ENCODE assay signal across 19 cellular contexts in genomic region chr2:201965550-201965949, GRCh38.
A peak's percentile ranks its signal among the peaks of the same experiment; 100 is the strongest.
DNase-seq lines count a peak whose midpoint lies in the region; ATAC-seq and TF ChIP-seq lines count a peak whose summit lies in the region.
"Had no signal": no experiment of that assay in that cellular context is flagged by ENCODE, and none has a peak within 500 bp of the region (broad histone marks: within the 10 kb centered on the region; RNA-seq: fewer than 3 reads in every experiment).

No MANE protein-coding gene starts in this region.

- H3K4me3 ChIP-seq in right atrium auricular region: no peak overlapping the region
- H3K4me3 ChIP-seq: gastroesophageal sphincter, SJSA1, tibial artery had no signal

- ATAC-seq in foreskin keratinocyte (no peak), HG03159 (IDR thresholded peaks at IDR 0.05; ENCODE audit: unreplicated experiment) (no peak)
- ATAC-seq: gastroesophageal sphincter had no signal

- H3K36me3 ChIP-seq in right atrium auricular region: no peaks in the 10 kb centered on the region
- H3K36me3 ChIP-seq: gastroesophageal sphincter, SJSA1, tibial artery had no signal

- H3K27ac ChIP-seq in foreskin keratinocyte (no peak overlapping the region), right atrium auricular region (no peak overlapping the region)
- H3K27ac ChIP-seq: gastroesophageal sphincter, SJSA1, tibial artery had no signal

- no peaks in the 10 kb centered on the region for H3K27me3 ChIP-seq in foreskin keratinocyte
- H3K27me3 ChIP-seq in right atrium auricular region: no peaks in the 10 kb centered on the region
- H3K27me3 ChIP-seq: gastroesophageal sphincter, SJSA1, tibial artery had no signal

- H3K4me1 Mint-ChIP-seq in HFFc6 (ENCODE audit: low read depth): peaks cover 6% of the 10 kb centered on the region; the same call in 1 of the 2 replicates

- no peaks in the 10 kb centered on the region for H3K9me3 ChIP-seq in right atrium auricular region
- H3K9me3 ChIP-seq: gastroesophageal sphincter, SJSA1, tibial artery had no signal

- H3K36me3 Mint-ChIP-seq in HFFc6 (ENCODE audit: low read depth): peaks cover under 1% of the 10 kb centered on the region; the same call in 1 of the 2 replicates
- H3K36me3 Mint-ChIP-seq: CD4-positive, alpha-beta memory T cell had no signal

- H3K9me3 Mint-ChIP-seq in HFFc6: no peaks in the 10 kb centered on the region

- TF ChIP-seq CTCF in HFFc6 (IDR thresholded peaks at IDR 0.05) (peak; percentile 33; the same call in 1 of the 2 replicates), foreskin keratinocyte (conservative IDR thresholded peaks at IDR 0.05) (peak; percentile 50), right atrium auricular region (IDR thresholded peaks at IDR 0.05) (peak in 1 of 2 donors; percentile 12)

- no peak overlapping the region for H3K4me3 Mint-ChIP-seq in HFFc6

- H3K27ac Mint-ChIP-seq in HFFc6: no peak overlapping the region

- DNase-seq in ELR (ENCODE audit: low read depth) (peak; percentile 17), HFFc6 (no peak), RPMI7951 (ENCODE audit: low read depth) (peak; percentile 23), foreskin keratinocyte (no peak), right atrium auricular region (ENCODE audit: low spot score) (no peak), NCI-H2171 treated with DMSO at 0.1 percent for 48 hours (lab: John Stamatoyannopoulos, UW) (no peak)
- DNase-seq: activated gamma-delta T cell treated with Interleukin-2 at 50 U/mL for 16 hours; CD4-positive, alpha-beta memory T cell; effector CD4-positive, alpha-beta T cell; GDM1; Karpas-422; mesendoderm; NCI-H1930; NCI-H774; stimulated activated CD4-positive, alpha-beta T cell treated with anti-CD3 and anti-CD28 coated beads, Interleukin-4, amount 100 ng/mL, for 1 hour; tibial artery had no signal

- H3K4me1 ChIP-seq in foreskin keratinocyte (no peaks in the 10 kb centered on the region), right atrium auricular region (no peaks in the 10 kb centered on the region)

- H3K27me3 Mint-ChIP-seq in HFFc6 (ENCODE audit: insufficient read depth): peaks cover 2% of the 10 kb centered on the region

Comparison
In these comparisons a context has a peak if more than half of its experiments do, and no peak if none do; other contexts are left out.
1. DNase-seq: peak in ELR (single experiment) and RPMI7951 (single experiment); none in HFFc6 (single experiment), foreskin keratinocyte (0 of 2), right atrium auricular region (single experiment) and NCI-H2171 treated with DMSO at 0.1 percent for 48 hours (single experiment).